Comparison of ENCODE assay signal across 15 cellular contexts in the genomic region with DNA sequence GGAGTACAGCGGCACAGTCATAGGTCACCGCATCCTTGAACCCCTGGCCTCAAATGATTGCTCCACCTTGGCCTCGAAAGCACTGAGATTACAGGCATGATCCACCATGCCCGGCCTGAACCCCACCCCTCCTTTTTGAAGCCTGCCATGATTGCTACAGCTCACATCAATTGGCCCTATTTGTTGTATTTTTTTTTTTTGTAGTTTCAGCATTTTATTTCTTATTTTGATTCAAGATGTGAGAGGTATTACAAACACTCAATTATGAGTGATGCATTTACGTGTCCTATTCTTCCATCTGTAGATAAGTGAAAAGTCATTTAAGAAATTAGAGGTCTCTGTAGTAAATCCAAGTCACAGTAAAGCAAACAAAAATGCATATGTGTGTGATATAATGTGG. TPM values are rescaled to one million over a fixed set of nuclear protein-coding genes. Genes with fewer than 3 reads are reported as not detected.
"Had no signal": no experiment of that assay in that cellular context is flagged by ENCODE, and none has a peak within 500 bp of the region (broad histone marks: within the 10 kb centered on the region; RNA-seq: fewer than 3 reads in every experiment).

No MANE protein-coding gene starts in this region.

RNA-seq across cellular contexts. Expression of a gene that starts 16.0 kb away (rescaled TPM):
- total RNA-seq: stomach, subcutaneous adipose tissue, suprapubic skin, testis, thoracic aorta, thyroid gland, tibial nerve, transverse colon, upper lobe of left lung, upper lobe of right lung, ureter, urinary bladder, uterus, vagina had no signal
- polyA plus RNA-seq: stomach, thymus, urinary bladder had no signal

RNA-seq across cellular contexts. Expression of a gene that starts 32.3 kb away (rescaled TPM):
- total RNA-seq: stomach, subcutaneous adipose tissue, thoracic aorta, thyroid gland, tibial nerve, upper lobe of right lung, ureter, urinary bladder, vagina had no signal
- polyA plus RNA-seq: urinary bladder had no signal
